In the genomic region with DNA sequence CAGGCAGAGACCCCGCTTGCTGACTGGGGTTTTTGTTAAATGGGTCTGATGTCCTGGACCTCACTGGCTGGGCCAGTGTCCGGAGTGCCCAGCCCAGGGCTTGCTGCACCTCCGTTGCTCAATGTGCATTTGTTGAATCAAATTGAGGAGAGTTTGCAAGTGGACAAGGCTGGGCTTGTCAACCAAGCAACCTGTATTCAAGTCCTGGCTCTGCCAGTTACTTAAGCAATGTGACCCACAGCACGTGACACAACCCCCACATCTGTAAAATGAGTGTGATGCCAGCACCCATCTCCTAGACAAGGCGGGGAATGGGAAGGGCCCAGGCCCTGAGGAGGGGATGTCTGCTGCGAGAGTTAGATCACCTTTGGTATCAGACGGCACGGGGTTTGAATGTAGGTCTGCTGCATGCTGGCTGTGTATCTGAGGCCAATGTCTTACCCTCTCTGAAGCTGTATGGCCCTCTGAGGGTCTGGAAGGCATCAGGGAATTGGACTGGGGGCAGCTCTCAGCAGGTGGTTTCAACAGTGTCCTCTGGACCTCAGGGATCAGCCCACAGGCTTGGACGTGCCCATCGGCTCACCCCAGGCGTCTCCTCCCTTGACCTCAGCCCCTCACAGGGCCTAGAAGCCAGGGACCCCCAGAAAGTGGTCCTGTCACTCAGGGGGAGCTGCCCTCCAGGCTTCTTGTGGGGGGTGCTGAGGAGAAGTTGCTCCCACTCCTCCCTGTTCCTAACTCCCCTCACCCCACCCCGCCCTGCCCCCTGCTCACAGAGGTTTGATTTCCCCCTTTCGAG, we compare ENCODE assay signal across 1 cellular context.
A peak's percentile ranks its signal among the peaks of the same experiment; 100 is the strongest.
TF ChIP-seq lines count a peak whose summit lies in the region.

No MANE protein-coding gene starts in this region.

TF ChIP-seq in K562, 482 proteins besides CTCF, POLR2A, EP300 and RAD21:
- TF ChIP-seq ZNF197 (CRISPR knock-in tag; IDR thresholded peaks at IDR 0.05; ENCODE audit: low read depth) (no peak), BHLHE40 (IDR thresholded peaks at IDR 0.05; ENCODE audit: low read length) (peak; percentile 36; the same call in 1 of the 2 replicates), KAT8 (IDR thresholded peaks at IDR 0.05; ENCODE audit: low read depth) (no peak)
- TF ChIP-seq, protein P1, sequence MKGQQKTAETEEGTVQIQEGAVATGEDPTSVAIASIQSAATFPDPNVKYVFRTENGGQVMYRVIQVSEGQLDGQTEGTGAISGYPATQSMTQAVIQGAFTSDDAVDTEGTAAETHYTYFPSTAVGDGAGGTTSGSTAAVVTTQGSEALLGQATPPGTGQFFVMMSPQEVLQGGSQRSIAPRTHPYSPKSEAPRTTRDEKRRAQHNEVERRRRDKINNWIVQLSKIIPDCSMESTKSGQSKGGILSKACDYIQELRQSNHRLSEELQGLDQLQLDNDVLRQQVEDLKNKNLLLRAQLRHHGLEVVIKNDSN (CRISPR knock-in tag; IDR thresholded peaks at IDR 0.05) = peak; percentile 57; the same call in 1 of the 2 replicates
